Comparison of ENCODE assay signal across 28 cellular contexts in genomic region chr7:54112568-54112967, GRCh38.
"Had no signal": no experiment of that assay in that cellular context is flagged by ENCODE, and none has a peak within 500 bp of the region (broad histone marks: within the 10 kb centered on the region; RNA-seq: fewer than 3 reads in every experiment).

No MANE protein-coding gene starts in this region.

- H3K4me3 Mint-ChIP-seq: activated B cell treated with CpG ODN at 0.5 μM for 24 hours; activated CD4-positive, alpha-beta T cell treated with anti-CD3 and anti-CD28 coated beads, Interleukin-2, amount 10 ng/mL, durations not matched to agents 24 days and 14 days; activated naive CD8-positive, alpha-beta T cell treated with anti-CD3 and anti-CD28 coated beads, Interleukin-2, amount 50 U/mL, for 24 hours; activated T-cell treated with anti-CD3 and anti-CD28 coated beads, Interleukin-2, amount 50 U/mL, for 4 hours; brain; T-helper 17 cell had no signal

- H3K27me3 ChIP-seq: ascending aorta, cardiac muscle cell, SJSA1 had no signal

- H3K9me3 ChIP-seq: ascending aorta had no signal

- DNase-seq: activated B cell treated with CpG ODN at 0.5 μM for 24 hours; activated CD4-positive, alpha-beta T cell treated with anti-CD3 and anti-CD28 coated beads for 1 hour; activated CD4-positive, alpha-beta T cell treated with anti-CD3 and anti-CD28 coated beads, Interleukin-2, amount 10 ng/mL, durations not matched to agents 24 days and 14 days; activated CD4-positive, alpha-beta T cell treated with anti-CD3 and anti-CD28 coated beads, Interleukin-2, amount 50 U/mL, for 48 hours; activated CD8-positive, alpha-beta memory T cell treated with anti-CD3 and anti-CD28 coated beads for 24 hours; activated effector memory CD4-positive, alpha-beta T cell treated with anti-CD3 and anti-CD28 coated beads, Interleukin-2, amount 50 U/mL, for 16 hours; activated naive CD4-positive, alpha-beta T cell treated with Interleukin-2 at 50 U/mL for 16 hours; activated naive CD8-positive, alpha-beta T cell treated with anti-CD3 and anti-CD28 coated beads, Interleukin-2, amount 50 U/mL, for 24 hours; activated T-cell treated with anti-CD3 and anti-CD28 coated beads, Interleukin-2, amount 50 U/mL, for 4 hours; amniotic stem cell; MM.1S; NCI-H1105 treated with DMSO at 0.1 percent for 48 hours; NCI-H1436 treated with DMSO at 0.1 percent for 48 hours; NCI-H187; NCI-H2081; NCI-H2171; NCI-H226; NCI-H526; NCI-H774; SHP77; SW 1271; T-helper 17 cell; T-helper 9 cell had no signal

- H3K4me3 ChIP-seq: ascending aorta, cardiac muscle cell, SJSA1 had no signal

- H3K36me3 Mint-ChIP-seq: activated naive CD4-positive, alpha-beta T cell treated with anti-CD3 and anti-CD28 coated beads, Interleukin-2, amount 50 U/mL, for 72 hours; brain had no signal

- H3K27ac Mint-ChIP-seq: activated B cell treated with CpG ODN at 0.5 μM for 24 hours; activated CD4-positive, alpha-beta T cell treated with anti-CD3 and anti-CD28 coated beads, Interleukin-2, amount 10 ng/mL, durations not matched to agents 24 days and 14 days; activated naive CD4-positive, alpha-beta T cell treated with anti-CD3 and anti-CD28 coated beads, Interleukin-2, amount 50 U/mL, for 72 hours; activated naive CD8-positive, alpha-beta T cell treated with anti-CD3 and anti-CD28 coated beads, Interleukin-2, amount 50 U/mL, for 24 hours; T-helper 17 cell had no signal

- H3K4me1 ChIP-seq: ascending aorta, SJSA1 had no signal

- H3K4me1 Mint-ChIP-seq: activated B cell treated with CpG ODN at 0.5 μM for 24 hours; activated CD4-positive, alpha-beta T cell treated with anti-CD3 and anti-CD28 coated beads, Interleukin-2, amount 10 ng/mL, durations not matched to agents 24 days and 14 days; activated naive CD8-positive, alpha-beta T cell treated with anti-CD3 and anti-CD28 coated beads, Interleukin-2, amount 50 U/mL, for 24 hours; T-helper 17 cell had no signal

- H3K36me3 ChIP-seq: ascending aorta, cardiac muscle cell, SJSA1 had no signal

- H3K27me3 Mint-ChIP-seq: activated B cell treated with CpG ODN at 0.5 μM for 24 hours; activated CD4-positive, alpha-beta T cell treated with anti-CD3 and anti-CD28 coated beads, Interleukin-2, amount 10 ng/mL, durations not matched to agents 24 days and 14 days; activated naive CD8-positive, alpha-beta T cell treated with anti-CD3 and anti-CD28 coated beads, Interleukin-2, amount 50 U/mL, for 24 hours; T-helper 17 cell had no signal

- H3K9me3 Mint-ChIP-seq: activated B cell treated with CpG ODN at 0.5 μM for 24 hours, brain had no signal

- H3K27ac ChIP-seq: ascending aorta, cardiac muscle cell, SJSA1 had no signal
